ENCODE assay signal across 8 cellular contexts in the genomic region with DNA sequence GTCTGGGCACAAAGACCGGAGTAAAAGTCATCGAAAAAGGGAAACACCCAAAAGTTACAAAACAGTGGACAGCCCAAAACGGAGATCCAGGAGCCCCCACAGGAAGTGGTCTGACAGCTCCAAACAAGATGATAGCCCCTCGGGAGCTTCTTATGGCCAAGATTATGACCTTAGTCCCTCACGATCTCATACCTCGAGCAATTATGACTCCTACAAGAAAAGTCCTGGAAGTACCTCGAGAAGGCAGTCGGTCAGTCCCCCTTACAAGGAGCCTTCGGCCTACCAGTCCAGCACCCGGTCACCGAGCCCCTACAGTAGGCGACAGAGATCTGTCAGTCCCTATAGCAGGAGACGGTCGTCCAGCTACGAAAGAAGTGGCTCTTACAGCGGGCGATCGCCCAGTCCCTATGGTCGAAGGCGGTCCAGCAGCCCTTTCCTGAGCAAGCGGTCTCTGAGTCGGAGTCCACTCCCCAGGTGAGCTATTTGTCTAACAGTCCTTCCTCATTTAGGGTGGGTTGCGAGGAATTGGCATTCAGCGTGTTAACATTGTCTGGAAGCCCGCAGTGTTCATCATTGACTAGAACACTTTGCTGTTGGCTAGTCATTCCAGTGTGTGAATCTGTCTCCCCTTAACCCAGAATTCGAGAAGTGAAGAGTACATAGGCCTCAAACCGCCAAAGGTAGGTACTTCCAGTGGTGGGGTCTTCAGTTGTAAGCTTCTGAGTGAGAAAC. TPM values are rescaled to one million over a fixed set of nuclear protein-coding genes. Genes with fewer than 3 reads are reported as not detected.
DNase-seq lines count a peak whose midpoint lies in the region; ATAC-seq and TF ChIP-seq lines count a peak whose summit lies in the region.

No MANE protein-coding gene starts in this region.

- DNase-seq in activated CD8-positive, alpha-beta memory T cell treated with anti-CD3 and anti-CD28 coated beads for 24 hours: peak; percentile 59
- no peak for DNase-seq in activated CD8-positive, alpha-beta memory T cell treated with anti-CD3 and anti-CD28 coated beads, Interleukin-2, amount 50 U/mL, for 48 hours
- DNase-seq in esophagus muscularis mucosa (ENCODE audit: extremely low spot score) (no peak), kidney glomerular epithelial cell (lab: John Stamatoyannopoulos, UW) (no peak), NCI-H2196 (lab: John Stamatoyannopoulos, UW; ENCODE audit: unreplicated experiment) (no peak), NCI-H2107 (lab: John Stamatoyannopoulos, UW) (no peak)
- no peak for DNase-seq in natural killer cell treated with Interleukin-12 subunit alpha and Interleukin-12 subunit beta and Interleukin-15 and Interleukin-18, amount 100 ng/mL, for 72 hours (ENCODE audit: low spot score)

- TF ChIP-seq POLR2A in esophagus muscularis mucosa (IDR thresholded peaks at IDR 0.05; ENCODE audit: low read depth): no peak

- no peaks in the 10 kb centered on the region for H3K27me3 ChIP-seq in esophagus muscularis mucosa

- H3K4me1 Mint-ChIP-seq in natural killer cell treated with Interleukin-12 subunit alpha and Interleukin-12 subunit beta and Interleukin-15 and Interleukin-18, amount 100 ng/mL, for 72 hours (ENCODE audit: low read depth in 2 of 2): peaks cover 25 to 32% of the 10 kb centered on the region in 2 donors

- H3K27me3 Mint-ChIP-seq in natural killer cell treated with Interleukin-12 subunit alpha and Interleukin-12 subunit beta and Interleukin-15 and Interleukin-18, amount 100 ng/mL, for 72 hours: no peaks in the 10 kb centered on the region

- intact Hi-C loops in esophagus muscularis mucosa (cut with DNase I): no loop called here

- H3K27ac Mint-ChIP-seq in natural killer cell treated with Interleukin-12 subunit alpha and Interleukin-12 subunit beta and Interleukin-15 and Interleukin-18, amount 100 ng/mL, for 72 hours: peak overlapping the region; percentile 94 to 95

- under 1% methylated on average over 26 of the region's 27 CpGs for WGBS in esophagus muscularis mucosa

- H3K9me3 Mint-ChIP-seq in natural killer cell treated with Interleukin-12 subunit alpha and Interleukin-12 subunit beta and Interleukin-15 and Interleukin-18, amount 100 ng/mL, for 72 hours: no peaks in the 10 kb centered on the region

- H3K4me3 Mint-ChIP-seq in natural killer cell treated with Interleukin-12 subunit alpha and Interleukin-12 subunit beta and Interleukin-15 and Interleukin-18, amount 100 ng/mL, for 72 hours: peak overlapping the region; percentile 98

- H3K27ac ChIP-seq in esophagus muscularis mucosa (replicated peaks in 1 of 4): peak overlapping the region; percentile 94 to 100 (median 98)

- no peaks in the 10 kb centered on the region for H3K9me3 ChIP-seq in esophagus muscularis mucosa

- TF ChIP-seq EP300 in esophagus muscularis mucosa (IDR thresholded peaks at IDR 0.05): no peak

- H3K4me1 ChIP-seq in esophagus muscularis mucosa: peaks cover 30 to 54% (median 50%) of the 10 kb centered on the region in 4 donors

- ATAC-seq in SK-N-SH treated with all-trans-retinoic acid at 6 μM for 48 hours: peak; percentile 2; the same call in 1 of the 3 replicates
- no peak for ATAC-seq in natural killer cell treated with Interleukin-12 subunit alpha and Interleukin-12 subunit beta and Interleukin-15 and Interleukin-18, amount 100 ng/mL, for 72 hours

- H3K36me3 ChIP-seq in esophagus muscularis mucosa: peaks cover 0 to 7% (median 3%) of the 10 kb centered on the region in 4 donors

- H3K4me3 ChIP-seq in esophagus muscularis mucosa: peak overlapping the region; percentile 70 to 98 (median 92)

- no peak for TF ChIP-seq CTCF in esophagus muscularis mucosa (IDR thresholded peaks at IDR 0.05)

- peaks cover 16% of the 10 kb centered on the region for H3K36me3 Mint-ChIP-seq in natural killer cell treated with Interleukin-12 subunit alpha and Interleukin-12 subunit beta and Interleukin-15 and Interleukin-18, amount 100 ng/mL, for 72 hours

TF ChIP-seq in SK-N-SH treated with all-trans-retinoic acid at 6 μM for 48 hours, 23 proteins besides CTCF, POLR2A, EP300 and RAD21:
- TF ChIP-seq GLIS3 (CRISPR knock-in tag; IDR thresholded peaks at IDR 0.05) (no peak), ISL1 (CRISPR knock-in tag; IDR thresholded peaks at IDR 0.05) (no peak), ZNF565 (CRISPR knock-in tag; conservative IDR thresholded peaks at IDR 0.05; ENCODE audit: low read depth) (no peak), PPARA (CRISPR knock-in tag; IDR thresholded peaks at IDR 0.05; ENCODE audit: borderline replicate concordance) (no peak), TCF4 (CRISPR knock-in tag; IDR thresholded peaks at IDR 0.05; ENCODE audit: borderline replicate concordance) (no peak), CSDC2 (CRISPR knock-in tag; IDR thresholded peaks at IDR 0.05) (no peak), SNAI2 (CRISPR knock-in tag; IDR thresholded peaks at IDR 0.05) (no peak), BACH2 (CRISPR knock-in tag; IDR thresholded peaks at IDR 0.05; ENCODE audit: borderline replicate concordance) (no peak)

RNA-seq across cellular contexts. Expression of a gene that starts 1.5 kb away (rescaled TPM):
- 10 to 100 TPM; 28.2 to 35.2 (median 30.4) TPM for total RNA-seq in esophagus muscularis mucosa
- 100 to 1,000 TPM in 1 of 2 donors, 10 to 100 TPM in 1; 88.5 to 133 TPM for total RNA-seq in natural killer cell treated with Interleukin-12 subunit alpha and Interleukin-12 subunit beta and Interleukin-15 and Interleukin-18, amount 100 ng/mL, for 72 hours

RNA-seq across cellular contexts. Expression of a gene that starts 11.7 kb away (rescaled TPM):
- total RNA-seq in esophagus muscularis mucosa: 10 to 100 TPM; 19.5 to 33.9 (median 27.2) TPM
- total RNA-seq in natural killer cell treated with Interleukin-12 subunit alpha and Interleukin-12 subunit beta and Interleukin-15 and Interleukin-18, amount 100 ng/mL, for 72 hours: 10 to 100 TPM; 66.1 to 67.2 TPM
